Comparison of ENCODE assay signal across 19 cellular contexts in genomic region chr6:150456902-150457643, GRCh38.
"Had no signal": no experiment of that assay in that cellular context is flagged by ENCODE, and none has a peak within 500 bp of the region (broad histone marks: within the 10 kb centered on the region; RNA-seq: fewer than 3 reads in every experiment).

No MANE protein-coding gene starts in this region.

- H3K4me1 ChIP-seq: colonic mucosa, foreskin keratinocyte, psoas muscle, stomach had no signal

- H3K36me3 ChIP-seq: colonic mucosa, left ventricle myocardium inferior, stomach, thoracic aorta had no signal

- H3K4me1 Mint-ChIP-seq: immature natural killer cell had no signal

- H3K9me3 ChIP-seq: colonic mucosa, psoas muscle, stomach, thoracic aorta had no signal

- H3K4me3 ChIP-seq: colonic mucosa, left ventricle myocardium inferior, lung, psoas muscle, stomach, thoracic aorta had no signal

- H3K27me3 ChIP-seq: colonic mucosa, foreskin keratinocyte, stomach had no signal

- H3K9me3 Mint-ChIP-seq: immature natural killer cell; natural killer cell treated with Interleukin-12 subunit alpha and Interleukin-12 subunit beta and Interleukin-15 and Interleukin-18, amount 100 ng/mL, for 72 hours; type B pancreatic cell had no signal

- H3K27ac ChIP-seq: colonic mucosa, foreskin keratinocyte, left ventricle myocardium inferior, psoas muscle, stomach, thoracic aorta had no signal

- H3K27ac Mint-ChIP-seq: immature natural killer cell; natural killer cell treated with Interleukin-12 subunit alpha and Interleukin-12 subunit beta and Interleukin-15 and Interleukin-18, amount 100 ng/mL, for 72 hours; type B pancreatic cell had no signal

- DNase-seq: colonic mucosa; dermis blood vessel endothelial cell; erythroblast; foreskin keratinocyte; immature natural killer cell; left ventricle myocardium inferior; mesenchymal stem cell; midbrain; psoas muscle; retina; stimulated activated CD4-positive, alpha-beta T cell treated with anti-CD3 and anti-CD28 coated beads, Interleukin-12 subunit alpha, Interleukin-12 subunit beta, amount 100 ng/mL, for 4 hours; stimulated activated naive CD4-positive, alpha-beta T cell; stomach; substantia nigra had no signal

- H3K36me3 Mint-ChIP-seq: immature natural killer cell; natural killer cell treated with Interleukin-12 subunit alpha and Interleukin-12 subunit beta and Interleukin-15 and Interleukin-18, amount 100 ng/mL, for 72 hours; type B pancreatic cell had no signal

- ATAC-seq: foreskin keratinocyte; natural killer cell treated with Interleukin-12 subunit alpha and Interleukin-12 subunit beta and Interleukin-15 and Interleukin-18, amount 100 ng/mL, for 72 hours; psoas muscle; sciatic nerve had no signal

- H3K4me3 Mint-ChIP-seq: immature natural killer cell; natural killer cell treated with Interleukin-12 subunit alpha and Interleukin-12 subunit beta and Interleukin-15 and Interleukin-18, amount 100 ng/mL, for 72 hours; type B pancreatic cell had no signal

- H3K27me3 Mint-ChIP-seq: type B pancreatic cell had no signal
